ENCODE assay signal across 19 cellular contexts in the genomic region with DNA sequence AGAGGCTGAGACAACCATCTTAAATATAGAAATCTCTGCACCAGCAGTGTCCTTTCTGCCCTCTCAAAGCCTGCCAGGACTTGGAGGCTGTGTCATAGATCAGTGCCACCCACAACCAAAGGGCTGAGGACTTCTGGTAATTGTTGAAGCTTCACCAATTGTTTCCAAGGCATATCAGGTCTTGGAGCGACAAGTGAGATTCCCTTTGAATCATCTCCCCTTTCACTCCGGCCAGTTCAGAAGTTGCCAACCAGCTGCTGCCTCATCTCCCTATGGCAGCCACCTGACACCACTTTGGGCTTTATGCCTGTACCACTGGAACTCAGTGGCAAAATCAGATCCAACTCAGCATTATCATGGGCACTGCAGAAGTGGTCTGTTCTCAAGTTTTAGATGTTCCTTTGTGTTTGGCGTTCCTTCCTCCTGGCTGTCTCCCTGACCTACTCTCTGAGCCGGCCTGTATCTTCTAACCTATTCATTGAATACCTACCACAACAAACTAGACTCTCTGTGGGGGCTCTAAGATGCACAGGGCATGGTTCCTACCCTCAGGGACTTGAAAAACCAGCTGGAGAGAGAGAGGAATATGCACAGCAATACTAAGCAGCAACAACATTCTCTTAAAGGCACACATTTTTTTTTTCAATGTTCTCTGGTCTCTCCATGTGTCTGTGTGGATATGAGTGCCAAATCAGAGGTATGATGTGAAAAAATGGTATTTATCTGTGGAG.
A peak's percentile ranks its signal among the peaks of the same experiment; 100 is the strongest.
DNase-seq lines count a peak whose midpoint lies in the region; TF ChIP-seq lines count a peak whose summit lies in the region.
"Had no signal": no experiment of that assay in that cellular context is flagged by ENCODE, and none has a peak within 500 bp of the region (broad histone marks: within the 10 kb centered on the region; RNA-seq: fewer than 3 reads in every experiment).

No MANE protein-coding gene starts in this region.

- no peak overlapping the region for H3K4me2 ChIP-seq in mammary epithelial cell (ENCODE audit: insufficient read depth, low read depth, low read length)
- no peak overlapping the region for H3K4me2 ChIP-seq in mesenchymal stem cell (ENCODE audit: low read length, poor library complexity, severe bottlenecking)
- H3K4me2 ChIP-seq in smooth muscle cell: no peak overlapping the region

- H2BK12ac ChIP-seq in mesenchymal stem cell (ENCODE audit: low read length in 2 of 2): peak overlapping the region in 1 of 2 experiments; percentile 15

- no peak overlapping the region for H3K4me3 ChIP-seq in mammary epithelial cell (replicated peaks in 1 of 3; ENCODE audit: insufficient read depth in 1 of 3, low read depth in 2 of 3, low read length in 3 of 3)
- H3K4me3 ChIP-seq in mesenchymal stem cell (ENCODE audit: insufficient read depth in 1 of 2, low read depth in 1 of 2, low read length in 2 of 2): peak overlapping the region in 1 of 2 experiments; percentile 74
- no peak overlapping the region for H3K4me3 ChIP-seq in smooth muscle cell
- no peak overlapping the region for H3K4me3 ChIP-seq in tibial nerve
- H3K4me3 ChIP-seq: upper lobe of right lung had no signal

- H3K9me3 ChIP-seq in mammary epithelial cell (replicated peaks; ENCODE audit: insufficient read depth, low read length) (no peaks in the 10 kb centered on the region), mesenchymal stem cell (ENCODE audit: control insufficient read depth, low read length) (no peaks in the 10 kb centered on the region), smooth muscle cell (replicated peaks; ENCODE audit: low read depth) (no peaks in the 10 kb centered on the region), tibial nerve (no peaks in the 10 kb centered on the region)
- H3K9me3 ChIP-seq: upper lobe of right lung had no signal

- H4K8ac ChIP-seq in mesenchymal stem cell (ENCODE audit: low read length): no peak overlapping the region

- no peak for TF ChIP-seq POLR2A in tibial nerve (IDR thresholded peaks at IDR 0.05)

- H3K4ac ChIP-seq in mesenchymal stem cell (ENCODE audit: low read depth in 1 of 2, low read length in 2 of 2): no peak overlapping the region

- no peaks in the 10 kb centered on the region for H3K4me1 ChIP-seq in mammary epithelial cell (ENCODE audit: insufficient read depth, low read length)
- H3K4me1 ChIP-seq in mesenchymal stem cell (ENCODE audit: control insufficient read depth, insufficient read depth, low read depth, low read length): no peaks in the 10 kb centered on the region
- peaks cover 25% of the 10 kb centered on the region for H3K4me1 ChIP-seq in smooth muscle cell (ENCODE audit: low read depth)
- peaks cover 0 to 17% (median 0%) of the 10 kb centered on the region in 4 donors for H3K4me1 ChIP-seq in tibial nerve
- H3K4me1 ChIP-seq: upper lobe of right lung had no signal

- DNase-seq in DMS 273 (lab: John Stamatoyannopoulos, UW; ENCODE audit: unreplicated experiment) (peak; percentile 66), DMS 273 treated with DMSO at 0.1 percent for 48 hours (lab: John Stamatoyannopoulos, UW) (no peak), mammary epithelial cell (no peak), mesenchymal stem cell (no peak), smooth muscle cell (lab: John Stamatoyannopoulos, UW; ENCODE audit: unreplicated experiment) (no peak), G401 (ENCODE audit: low spot score) (no peak), tibial nerve (ENCODE audit: low spot score in 2 of 2) (no peak)
- DNase-seq in activated naive CD4-positive, alpha-beta T cell treated with Interleukin-2 at 50 U/mL for 16 hours: no peak
- DNase-seq: activated CD4-positive, alpha-beta T cell treated with anti-CD3 and anti-CD28 coated beads for 1 hour; activated naive CD8-positive, alpha-beta T cell treated with anti-CD3 and anti-CD28 coated beads, Interleukin-2, amount 10 ng/mL, durations not matched to agents 7 days and 5 days; COR-L47; HCEC 1CT; MM.1S; NCI-H146; stimulated activated naive CD4-positive, alpha-beta T cell; SW 1271; upper lobe of right lung had no signal

- TF ChIP-seq CTCF in mammary epithelial cell (conservative IDR thresholded peaks at IDR 0.05 in 1 of 2, IDR thresholded peaks at IDR 0.05 in 1 of 2; ENCODE audit: extremely low read depth in 1 of 2, insufficient read depth in 1 of 2, low read depth in 1 of 2, low read length in 2 of 2): no peak
- no peak for TF ChIP-seq CTCF in smooth muscle cell (IDR thresholded peaks at IDR 0.05; ENCODE audit: borderline replicate concordance, insufficient read depth, poor library complexity, severe bottlenecking)
- TF ChIP-seq CTCF in tibial nerve (IDR thresholded peaks at IDR 0.05): no peak

- H3K9ac ChIP-seq in mammary epithelial cell (ENCODE audit: insufficient read depth, low read length) (no peak overlapping the region), mesenchymal stem cell (ENCODE audit: low read length) (peak overlapping the region; percentile 87), smooth muscle cell (ENCODE audit: low read depth) (no peak overlapping the region)

- no peak overlapping the region for H2BK15ac ChIP-seq in mesenchymal stem cell (ENCODE audit: low read depth, poor library complexity, severe bottlenecking)

- no peaks in the 10 kb centered on the region for H3K79me1 ChIP-seq in mesenchymal stem cell (replicated peaks; ENCODE audit: low read length, poor library complexity, severe bottlenecking)

- no peaks in the 10 kb centered on the region for H3K79me2 ChIP-seq in mammary epithelial cell (ENCODE audit: insufficient read depth, low read length)
- no peaks in the 10 kb centered on the region for H3K79me2 ChIP-seq in smooth muscle cell (ENCODE audit: low read depth)

- no peak overlapping the region for H3K23ac ChIP-seq in mesenchymal stem cell (ENCODE audit: low read length in 2 of 2)

- H3K36me3 ChIP-seq in mammary epithelial cell (ENCODE audit: insufficient read depth, low read length) (no peaks in the 10 kb centered on the region), mesenchymal stem cell (ENCODE audit: control insufficient read depth in 1 of 2, insufficient read depth in 2 of 2, low read depth in 1 of 2, low read length in 2 of 2) (no peaks in the 10 kb centered on the region), smooth muscle cell (ENCODE audit: low read depth) (no peaks in the 10 kb centered on the region), tibial nerve (no peaks in the 10 kb centered on the region)
- H3K36me3 ChIP-seq: upper lobe of right lung had no signal

- H4K20me1 ChIP-seq in mammary epithelial cell (ENCODE audit: insufficient read depth, low read length): no peaks in the 10 kb centered on the region
- H4K20me1 ChIP-seq in smooth muscle cell (ENCODE audit: low read depth): no peaks in the 10 kb centered on the region

- dilution Hi-C loops in mammary epithelial cell (cut with HindIII; ENCODE audit: low sequenced_read_pairs): no loop called here

- H2BK120ac ChIP-seq in mesenchymal stem cell (ENCODE audit: low read depth, low read length): no peak overlapping the region

- TF ChIP-seq EP300 in tibial nerve (IDR thresholded peaks at IDR 0.05): no peak

- no peak overlapping the region for H4K91ac ChIP-seq in mesenchymal stem cell (ENCODE audit: low read length)

- in situ Hi-C loops in mammary epithelial cell (cut with MboI; ENCODE audit: low sequenced_read_pairs in 2 of 2): no loop called here
- in situ Hi-C loops in G401 (cut with HindIII; ENCODE audit: low sequenced_read_pairs): no loop called here

- WGBS in mammary epithelial cell (ENCODE audit: low coverage, missing lambda C conversion rate): 91% methylated on average over 4 of the region's 4 CpGs
- WGBS in mesenchymal stem cell: 94% methylated on average over 4 of the region's 4 CpGs
- WGBS in smooth muscle cell (ENCODE audit: low lambda C conversion rate): 85% methylated on average over 4 of the region's 4 CpGs
- WGBS in tibial nerve, 2 donors: 88 to 94% methylated on average over 4 of the region's 4 CpGs

- H3K14ac ChIP-seq in mesenchymal stem cell (ENCODE audit: low read length in 2 of 2): no peak overlapping the region

- H2AK5ac ChIP-seq in mesenchymal stem cell (ENCODE audit: low read length, severe bottlenecking): no peak overlapping the region

- peaks cover 28% of the 10 kb centered on the region for H3F3A ChIP-seq in smooth muscle cell (ENCODE audit: low read depth)

- no peaks in the 10 kb centered on the region for H3K27me3 ChIP-seq in mammary epithelial cell (ENCODE audit: insufficient read depth, low read length)
- H3K27me3 ChIP-seq in mesenchymal stem cell (ENCODE audit: control insufficient read depth in 1 of 2, insufficient read depth in 1 of 2, low read length in 2 of 2): no peaks in the 10 kb centered on the region
- no peaks in the 10 kb centered on the region for H3K27me3 ChIP-seq in smooth muscle cell (ENCODE audit: low read depth)
- H3K27me3 ChIP-seq in tibial nerve: no peaks in the 10 kb centered on the region

- H2AFZ ChIP-seq in mammary epithelial cell (ENCODE audit: low read depth, low read length): peak overlapping the region; percentile 86
- no peak overlapping the region for H2AFZ ChIP-seq in mesenchymal stem cell (ENCODE audit: low read depth, low read length)
- no peak overlapping the region for H2AFZ ChIP-seq in smooth muscle cell (ENCODE audit: low read depth)

- H3K27ac ChIP-seq in mammary epithelial cell (ENCODE audit: insufficient read depth, low read depth, low read length) (no peak overlapping the region), mesenchymal stem cell (ENCODE audit: low read length, poor library complexity, severe bottlenecking) (no peak overlapping the region), smooth muscle cell (ENCODE audit: low read depth) (peak overlapping the region; percentile 91), tibial nerve (no peak overlapping the region)
- H3K27ac ChIP-seq: 22Rv1, RWPE1 had no signal

- BruUV-seq in mammary epithelial cell (replicated peaks; lab: Mats Ljungman, UMichigan): no TSS peak

- H2BK5ac ChIP-seq in mesenchymal stem cell (ENCODE audit: low read depth, low read length, poor library complexity, severe bottlenecking): no peak overlapping the region

- CTCF ChIA-PET in mammary epithelial cell (lab: Charles Lee; ENCODE audit: low non-redundant PET): no interaction called here

- H3K18ac ChIP-seq in mesenchymal stem cell (ENCODE audit: low read depth in 1 of 2, low read length in 2 of 2): peak overlapping the region in 1 of 2 experiments; percentile 12

- intact Hi-C loops in mammary epithelial cell (cut with micrococcal nuclease): no loop called here
